Comparison of ENCODE assay signal across 8 cellular contexts in genomic region chr18:56709463-56709862, GRCh38. TPM values are rescaled to one million over a fixed set of nuclear protein-coding genes. Genes with fewer than 3 reads are reported as not detected.
A peak's percentile ranks its signal among the peaks of the same experiment; 100 is the strongest.
DNase-seq lines count a peak whose midpoint lies in the region; ATAC-seq, FAIRE-seq and TF ChIP-seq lines count a peak whose summit lies in the region.

No MANE protein-coding gene starts in this region.

- no peaks in the 10 kb centered on the region for H3K9me3 Mint-ChIP-seq in CD4-positive, CD25-positive, alpha-beta regulatory T cell
- no peaks in the 10 kb centered on the region for H3K9me3 Mint-ChIP-seq in activated CD8-positive, alpha-beta T cell treated with anti-CD3 and anti-CD28 coated beads for 36 hours

- no peak overlapping the region for H3K27ac ChIP-seq in CD4-positive, CD25-positive, alpha-beta regulatory T cell (ENCODE audit: insufficient read depth, low read length, poor library complexity, severe bottlenecking)
- no peak overlapping the region for H3K27ac ChIP-seq in esophagus squamous epithelium

- H3K27ac Mint-ChIP-seq in CD4-positive, CD25-positive, alpha-beta regulatory T cell = no peak overlapping the region
- no peak overlapping the region for H3K27ac Mint-ChIP-seq in activated CD8-positive, alpha-beta T cell treated with anti-CD3 and anti-CD28 coated beads for 36 hours

- H3K36me3 Mint-ChIP-seq in CD4-positive, CD25-positive, alpha-beta regulatory T cell = peaks cover 15% of the 10 kb centered on the region
- no peaks in the 10 kb centered on the region for H3K36me3 Mint-ChIP-seq in activated CD8-positive, alpha-beta T cell treated with anti-CD3 and anti-CD28 coated beads for 36 hours (ENCODE audit: low read depth)

- TF ChIP-seq POLR2A in esophagus squamous epithelium (IDR thresholded peaks at IDR 0.05) = no peak

- CTCF ChIA-PET in activated CD8-positive, alpha-beta T cell treated with anti-CD3 and anti-CD28 coated beads for 36 hours (lab: Charles Lee) = interaction anchor here (0.7 to 1.4 kb wide), 16 partner anchors 10 to 870 kb away, joined by 3 to 12 read pairs (median 4); partner anchors contain the start of genes TXNL1 and WDR7

- H3K9me3 ChIP-seq in CD4-positive, CD25-positive, alpha-beta regulatory T cell (ENCODE audit: control insufficient read depth in 2 of 2, low read length in 2 of 2) = no peaks in the 10 kb centered on the region
- no peaks in the 10 kb centered on the region for H3K9me3 ChIP-seq in esophagus squamous epithelium

- peaks cover 0 to 10% (median 4%) of the 10 kb centered on the region in 4 donors for H3K4me1 Mint-ChIP-seq in CD4-positive, CD25-positive, alpha-beta regulatory T cell
- H3K4me1 Mint-ChIP-seq in activated CD8-positive, alpha-beta T cell treated with anti-CD3 and anti-CD28 coated beads for 36 hours (ENCODE audit: low read depth) = peaks cover 13% of the 10 kb centered on the region

- H3K27me3 Mint-ChIP-seq in CD4-positive, CD25-positive, alpha-beta regulatory T cell = no peaks in the 10 kb centered on the region
- no peaks in the 10 kb centered on the region for H3K27me3 Mint-ChIP-seq in activated CD8-positive, alpha-beta T cell treated with anti-CD3 and anti-CD28 coated beads for 36 hours

- H3K4me3 ChIP-seq in CD4-positive, CD25-positive, alpha-beta regulatory T cell (ENCODE audit: low read depth, low read length) = no peak overlapping the region
- no peak overlapping the region for H3K4me3 ChIP-seq in esophagus squamous epithelium

- peak; percentile 3 to 87 (median 57) for DNase-seq in CD4-positive, CD25-positive, alpha-beta regulatory T cell
- peak; percentile 84 for DNase-seq in MV-4-11 (lab: John Stamatoyannopoulos, UW)
- DNase-seq in activated CD8-positive, alpha-beta T cell treated with anti-CD3 and anti-CD28 coated beads for 36 hours = peak; percentile 45
- DNase-seq in midbrain (lab: John Stamatoyannopoulos, UW) = no peak
- no peak for DNase-seq in esophagus squamous epithelium (lab: John Stamatoyannopoulos, UW)

- POLR2A ChIA-PET in activated CD8-positive, alpha-beta T cell treated with anti-CD3 and anti-CD28 coated beads for 36 hours (lab: Charles Lee) = no interaction called here

- no peaks in the 10 kb centered on the region for H3K27me3 ChIP-seq in CD4-positive, CD25-positive, alpha-beta regulatory T cell (ENCODE audit: control insufficient read depth, insufficient read depth, low read length)
- no peaks in the 10 kb centered on the region for H3K27me3 ChIP-seq in esophagus squamous epithelium

- H3K4me3 Mint-ChIP-seq in CD4-positive, CD25-positive, alpha-beta regulatory T cell = no peak overlapping the region
- no peak overlapping the region for H3K4me3 Mint-ChIP-seq in activated CD8-positive, alpha-beta T cell treated with anti-CD3 and anti-CD28 coated beads for 36 hours

- peak; percentile 58 for TF ChIP-seq CTCF in activated CD8-positive, alpha-beta T cell treated with anti-CD3 and anti-CD28 coated beads for 36 hours (IDR thresholded peaks at IDR 0.05)
- peak in 2 of 6 experiments; percentile 12 to 28 for TF ChIP-seq CTCF in esophagus squamous epithelium (IDR thresholded peaks at IDR 0.05)

- H3K36me3 ChIP-seq in CD4-positive, CD25-positive, alpha-beta regulatory T cell (ENCODE audit: control insufficient read depth, insufficient read depth, low read length) = no peaks in the 10 kb centered on the region
- H3K36me3 ChIP-seq in esophagus squamous epithelium = no peaks in the 10 kb centered on the region

- intact Hi-C loops in activated CD8-positive, alpha-beta T cell treated with anti-CD3 and anti-CD28 coated beads for 36 hours (cut with micrococcal nuclease) = no loop called here
- intact Hi-C loops in esophagus squamous epithelium (cut with DNase I) = no loop called here

- peak; percentile 100 for ATAC-seq in CD4-positive, CD25-positive, alpha-beta regulatory T cell (ENCODE audit: low read depth in 2 of 2)
- ATAC-seq in GM18508 (IDR thresholded peaks at IDR 0.05; ENCODE audit: insufficient read depth, unreplicated experiment) = peak; percentile 99
- peak; percentile 97 for ATAC-seq in HG02798 (IDR thresholded peaks at IDR 0.05; ENCODE audit: poor library complexity, unreplicated experiment)
- peak; percentile 99 for ATAC-seq in activated CD8-positive, alpha-beta T cell treated with anti-CD3 and anti-CD28 coated beads for 36 hours

- FAIRE-seq in islet of Langerhans (lab: Jason Lieb, UNC) = peak; percentile 95

- H3K4me1 ChIP-seq in CD4-positive, CD25-positive, alpha-beta regulatory T cell (ENCODE audit: control insufficient read depth, insufficient read depth, low read length, poor library complexity, severe bottlenecking) = no peaks in the 10 kb centered on the region
- no peaks in the 10 kb centered on the region for H3K4me1 ChIP-seq in esophagus squamous epithelium

- 27 to 30% methylated on average over 2 of the region's 2 CpGs for WGBS in esophagus squamous epithelium, 2 donors

RNA-seq across cellular contexts. Expression of gene WDR7, which starts 58.3 kb away (rescaled TPM):
- total RNA-seq in CD4-positive, CD25-positive, alpha-beta regulatory T cell = 76.4 TPM
- 10 to 100 TPM; 27.8 to 33.0 (median 29.7) TPM for polyA plus RNA-seq in CD4-positive, CD25-positive, alpha-beta regulatory T cell
- 10 to 100 TPM; 16.0 to 19.0 TPM for total RNA-seq in activated CD8-positive, alpha-beta T cell treated with anti-CD3 and anti-CD28 coated beads for 36 hours
- total RNA-seq in esophagus squamous epithelium = 10 to 100 TPM in 3 of 4 donors, 1 to 10 TPM in 1; 9.4 to 26.1 (median 19.2) TPM

Comparison
In these comparisons a context has a peak if more than half of its experiments do, and no peak if none do; other contexts are left out.
1. DNase-seq: peak in CD4-positive, CD25-positive, alpha-beta regulatory T cell (3 of 3), MV-4-11 (single experiment) and activated CD8-positive, alpha-beta T cell treated with anti-CD3 and anti-CD28 coated beads for 36 hours (single experiment); none in midbrain (single experiment) and esophagus squamous epithelium (single experiment).
2. Peak in every context shown above with its lines, with median percentiles within 50 percentile points of each other: ATAC-seq.